ENCODE assay signal across 2 cellular contexts in genomic region chr4:169144061-169144600, GRCh38.
TF ChIP-seq lines count a peak whose summit lies in the region.

No MANE protein-coding gene starts in this region.

TF ChIP-seq in GM23338, 12 proteins besides CTCF, POLR2A, EP300 and RAD21 (continued from another document):
- TF ChIP-seq ETS1 (IDR thresholded peaks at IDR 0.05) (no peak), REST (IDR thresholded peaks at IDR 0.05; ENCODE audit: unreplicated experiment) (no peak), ZNF331 (CRISPR knock-in tag; IDR thresholded peaks at IDR 0.05; ENCODE audit: low read depth) (no peak), EZH2phosphoT487 (IDR thresholded peaks at IDR 0.05; ENCODE audit: unreplicated experiment) (no peak), ZNF114 (CRISPR knock-in tag; IDR thresholded peaks at IDR 0.05) (no peak), JUNB (IDR thresholded peaks at IDR 0.05; ENCODE audit: unreplicated experiment) (no peak), ZNF462 (CRISPR knock-in tag; IDR thresholded peaks at IDR 0.05) (no peak), POLR2AphosphoS5 (IDR thresholded peaks at IDR 0.05; ENCODE audit: low read depth) (no peak), CREB1 (CRISPR knock-in tag; IDR thresholded peaks at IDR 0.05; ENCODE audit: low read depth) (no peak), STAT1 (IDR thresholded peaks at IDR 0.05; ENCODE audit: unreplicated experiment) (no peak), NANOG (IDR thresholded peaks at IDR 0.05; ENCODE audit: borderline replicate concordance) (no peak)
TF ChIP-seq in GM23338: peak in this region for 0.

TF ChIP-seq in IMR-90, 13 proteins besides CTCF, POLR2A, EP300 and RAD21 (continued from another document):
- TF ChIP-seq NFE2L2 (IDR thresholded peaks at IDR 0.05; ENCODE audit: low read depth, low read length) (no peak), ELK1 (IDR thresholded peaks at IDR 0.05; ENCODE audit: borderline replicate concordance, low read depth, low read length) (no peak), MXI1 (IDR thresholded peaks at IDR 0.05; ENCODE audit: borderline replicate concordance, low read depth, low read length) (no peak), CHD1 (IDR thresholded peaks at IDR 0.05; ENCODE audit: low read depth, low read length) (no peak), MAZ (IDR thresholded peaks at IDR 0.05; ENCODE audit: borderline replicate concordance, low read depth, low read length) (no peak)
